Comparison of ENCODE assay signal across 9 cellular contexts in the genomic region with DNA sequence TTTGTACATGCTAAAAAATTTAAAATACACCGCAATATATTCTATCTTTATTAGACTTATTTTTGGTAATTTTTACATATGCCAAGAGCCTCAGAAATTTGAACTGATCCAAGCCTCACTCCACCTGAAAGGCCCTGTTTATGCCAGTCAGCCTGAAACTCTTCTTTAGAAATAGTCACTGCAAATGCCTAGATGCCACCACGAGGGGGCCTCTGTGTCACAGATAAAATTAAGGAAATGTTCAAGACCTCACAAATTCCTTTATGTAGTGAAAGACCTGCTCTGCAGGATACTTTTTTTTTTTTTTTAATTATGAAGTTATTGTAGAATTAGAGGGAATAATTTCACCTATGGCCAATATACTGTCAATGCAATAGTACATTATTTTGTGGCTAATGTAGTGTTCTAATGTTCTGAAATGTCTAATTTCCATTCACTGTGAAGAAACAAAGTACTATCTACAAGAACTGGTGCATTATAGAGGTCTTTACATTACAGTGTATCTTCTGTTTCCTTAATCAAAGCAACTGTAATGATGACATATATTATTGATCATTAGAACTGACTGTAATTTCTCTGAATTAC.
A peak's percentile ranks its signal among the peaks of the same experiment; 100 is the strongest.
DNase-seq lines count a peak whose midpoint lies in the region; ATAC-seq, FAIRE-seq and TF ChIP-seq lines count a peak whose summit lies in the region.
"Had no signal": no experiment of that assay in that cellular context is flagged by ENCODE, and none has a peak within 500 bp of the region (broad histone marks: within the 10 kb centered on the region; RNA-seq: fewer than 3 reads in every experiment).

No MANE protein-coding gene starts in this region.

- TF ChIP-seq CTCF in body of pancreas (IDR thresholded peaks at IDR 0.05): peak; percentile 39 to 84 (median 77)

- no peak overlapping the region for H3K9ac ChIP-seq in GM23248

- no peaks in the 10 kb centered on the region for H3K36me3 ChIP-seq in GM23248 (ENCODE audit: low read depth)
- no peaks in the 10 kb centered on the region for H3K36me3 ChIP-seq in MG63
- H3K36me3 ChIP-seq in body of pancreas (replicated peaks in 1 of 2; ENCODE audit: insufficient read depth in 1 of 2, low read depth in 2 of 2): no peaks in the 10 kb centered on the region

- 5 to 11% methylated on average over 2 of the region's 2 CpGs for WGBS in GM23248 (ENCODE audit: low coverage in 1 of 2, low lambda C conversion rate in 2 of 2, missing lambda C conversion rate in 2 of 2), 2 experiments
- 15 to 17% methylated on average over 2 of the region's 2 CpGs for WGBS in body of pancreas, 2 donors

- H3K4me1 ChIP-seq in GM23248 (ENCODE audit: insufficient read depth) (no peaks in the 10 kb centered on the region), body of pancreas (no peaks in the 10 kb centered on the region)

- H3K9me3 ChIP-seq in GM23248 (ENCODE audit: low read depth): no peaks in the 10 kb centered on the region
- no peaks in the 10 kb centered on the region for H3K9me3 ChIP-seq in MG63
- H3K9me3 ChIP-seq in body of pancreas: no peaks in the 10 kb centered on the region

- DNase-seq in ELF-1 (ENCODE audit: low read depth, low spot score): peak; percentile 4
- DNase-seq in GM23248: peak; percentile 56
- peak; percentile 7 for DNase-seq in MG63
- peak; percentile 70 to 82 (median 77) for DNase-seq in body of pancreas
- peak; percentile 65 for DNase-seq in stimulated activated CD4-positive, alpha-beta T cell treated with anti-CD3 and anti-CD28 coated beads, Interleukin-2, amount 100 ng/mL, for 4 hours (ENCODE audit: low read depth)
- no peak for DNase-seq in DMS114 treated with DMSO at 0.1 percent for 48 hours (lab: John Stamatoyannopoulos, UW; ENCODE audit: unreplicated experiment)

- peak; percentile 52 for FAIRE-seq in TTC549 (lab: Jason Lieb, UNC)
- FAIRE-seq in islet of Langerhans (lab: Jason Lieb, UNC): peak; percentile 79
- FAIRE-seq: colon had no signal

- H4K20me1 ChIP-seq in GM23248 (ENCODE audit: insufficient read depth): no peaks in the 10 kb centered on the region

- TF ChIP-seq POLR2A in body of pancreas (IDR thresholded peaks at IDR 0.05): no peak

- in situ Hi-C loops in GM23248 (cut with MboI): no loop called here

- intact Hi-C loops in body of pancreas (cut with DNase I): no loop called here

- H3K79me2 ChIP-seq in GM23248 (ENCODE audit: insufficient read depth): no peaks in the 10 kb centered on the region

- H3K27me3 ChIP-seq in GM23248 (replicated peaks; ENCODE audit: insufficient read depth) (no peaks in the 10 kb centered on the region), MG63 (no peaks in the 10 kb centered on the region), body of pancreas (no peaks in the 10 kb centered on the region)

- no peak overlapping the region for H2AFZ ChIP-seq in GM23248

- H3K9me2 ChIP-seq in GM23248 (ENCODE audit: insufficient read depth): no peaks in the 10 kb centered on the region

- H3K4me3 ChIP-seq in GM23248: no peak overlapping the region
- no peak overlapping the region for H3K4me3 ChIP-seq in MG63
- no peak overlapping the region for H3K4me3 ChIP-seq in body of pancreas

- H3K4me2 ChIP-seq in GM23248 (ENCODE audit: unreplicated experiment): no peak overlapping the region

- H3K27ac ChIP-seq in GM23248 (no peak overlapping the region), body of pancreas (no peak overlapping the region)

- H3F3A ChIP-seq in GM23248 (ENCODE audit: insufficient read depth): no peaks in the 10 kb centered on the region

- peak; percentile 79 for ATAC-seq in body of pancreas
